11 cellular contexts compared by ENCODE assay signal in the genomic region with DNA sequence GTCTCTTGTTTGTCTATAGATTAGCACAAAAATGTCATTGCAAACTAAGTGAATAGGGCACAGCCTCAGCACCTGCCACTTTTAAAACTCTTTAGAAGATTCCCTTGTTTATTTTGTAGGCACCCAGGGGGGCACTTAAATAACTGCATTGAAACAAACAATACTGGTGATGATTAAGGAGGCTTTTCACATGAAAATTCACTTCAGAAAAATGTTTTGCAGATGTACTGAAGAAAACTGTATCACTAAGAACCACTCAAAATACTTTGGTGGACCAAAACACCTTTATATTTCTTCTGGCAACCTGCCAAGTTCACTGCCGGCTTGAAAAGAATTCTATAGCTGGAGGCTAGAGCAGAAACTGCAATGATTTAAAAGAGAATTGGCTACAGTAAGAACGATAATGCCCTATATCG.
A peak's percentile ranks its signal among the peaks of the same experiment; 100 is the strongest.
DNase-seq lines count a peak whose midpoint lies in the region; TF ChIP-seq lines count a peak whose summit lies in the region.
"Had no signal": no experiment of that assay in that cellular context is flagged by ENCODE, and none has a peak within 500 bp of the region (broad histone marks: within the 10 kb centered on the region; RNA-seq: fewer than 3 reads in every experiment).

No MANE protein-coding gene starts in this region.

- no peaks in the 10 kb centered on the region for H3K36me3 ChIP-seq in HEK293 (ENCODE audit: control insufficient read depth in 2 of 2, insufficient read depth in 1 of 2, low read length in 2 of 2)
- no peaks in the 10 kb centered on the region for H3K36me3 ChIP-seq in NT2/D1 (ENCODE audit: insufficient read depth, insufficient read length, low read length)
- no peaks in the 10 kb centered on the region for H3K36me3 ChIP-seq in neural progenitor cell
- H3K36me3 ChIP-seq: tibial artery had no signal

- no peak overlapping the region for H3K27ac Mint-ChIP-seq in neural progenitor cell
- H3K27ac Mint-ChIP-seq: nephron progenitor cell had no signal

- H3K4me2 ChIP-seq in neural progenitor cell, result peak overlapping the region; percentile 28

- POLR2A ChIA-PET in HEK293 (lab: Yijun Ruan, JAX), result no interaction called here
- POLR2A ChIA-PET in RWPE1 (lab: Yijun Ruan, JAX; ENCODE audit: low non-redundant PET), result no interaction called here

- no peak overlapping the region for H3K4me3 ChIP-seq in HEK293 (ENCODE audit: low read depth, low read length)
- H3K4me3 ChIP-seq in NT2/D1 (ENCODE audit: insufficient read length, low read depth), result no peak overlapping the region
- no peak overlapping the region for H3K4me3 ChIP-seq in neural progenitor cell
- H3K4me3 ChIP-seq: tibial artery had no signal

- CTCF ChIA-PET in HEK293 (lab: Yijun Ruan, JAX) (interaction anchor here (0.6 kb wide), 1 partner anchor 190 kb away, joined by 3 read pairs; no protein-coding TSS in a partner anchor), RWPE1 (lab: Yijun Ruan, JAX) (no interaction called here)

- DNase-seq in NCI-H146 (lab: John Stamatoyannopoulos, UW) (peak; percentile 96), NT2/D1 (ENCODE audit: low read depth, low spot score) (peak; percentile 66), neural progenitor cell (ENCODE audit: low spot score) (peak; percentile 21), COLO829 (ENCODE audit: low spot score) (no peak), RWPE1 (ENCODE audit: low spot score) (no peak)
- no peak for DNase-seq in stimulated activated naive CD4-positive, alpha-beta T cell (lab: John Stamatoyannopoulos, UW)
- DNase-seq: activated gamma-delta T cell treated with Interleukin-2 at 50 U/mL for 16 hours, dorsolateral prefrontal cortex, nephron progenitor cell, tibial artery had no signal

- no peak overlapping the region for H3K27ac ChIP-seq in HEK293 (ENCODE audit: extremely low read depth, low read depth, low read length)
- no peak overlapping the region for H3K27ac ChIP-seq in neural progenitor cell
- H3K27ac ChIP-seq in RWPE1, result no peak overlapping the region
- H3K27ac ChIP-seq: dorsolateral prefrontal cortex, tibial artery had no signal

- H3K27me3 Mint-ChIP-seq in neural progenitor cell (ENCODE audit: insufficient read depth, low read depth), result no peaks in the 10 kb centered on the region

- no peaks in the 10 kb centered on the region for H4K20me1 ChIP-seq in neural progenitor cell (ENCODE audit: low read depth)

- TF ChIP-seq CTCF in HEK293 (tag by site-specific recombination; IDR thresholded peaks at IDR 0.05) (no peak), neural progenitor cell (IDR thresholded peaks at IDR 0.05) (no peak), RWPE1 (conservative IDR thresholded peaks at IDR 0.05; ENCODE audit: low read depth) (no peak)

- H3K4me1 Mint-ChIP-seq in neural progenitor cell, result peaks cover 11% of the 10 kb centered on the region

- H3K79me2 ChIP-seq in neural progenitor cell (ENCODE audit: low read depth), result no peaks in the 10 kb centered on the region

- H3K36me3 Mint-ChIP-seq in neural progenitor cell, result no peaks in the 10 kb centered on the region

- H3K4me3 Mint-ChIP-seq in neural progenitor cell, result no peak overlapping the region
- H3K4me3 Mint-ChIP-seq: nephron progenitor cell had no signal

- H3K9ac ChIP-seq in NT2/D1 (ENCODE audit: insufficient read length, low read depth) (no peak overlapping the region), neural progenitor cell (no peak overlapping the region)

- no peak overlapping the region for H2AFZ ChIP-seq in neural progenitor cell (replicated peaks)

- no peaks in the 10 kb centered on the region for H3K27me3 ChIP-seq in NT2/D1 (ENCODE audit: insufficient read depth, insufficient read length)
- no peaks in the 10 kb centered on the region for H3K27me3 ChIP-seq in neural progenitor cell
- H3K27me3 ChIP-seq: tibial artery had no signal

- H3K9me3 ChIP-seq in HEK293 (ENCODE audit: control insufficient read depth, insufficient read depth, low read depth, low read length), result no peaks in the 10 kb centered on the region
- no peaks in the 10 kb centered on the region for H3K9me3 ChIP-seq in NT2/D1 (ENCODE audit: insufficient read depth, low read length)
- no peaks in the 10 kb centered on the region for H3K9me3 ChIP-seq in neural progenitor cell (ENCODE audit: low read depth)
- H3K9me3 ChIP-seq: tibial artery had no signal

- H3K4me1 ChIP-seq in HEK293 (ENCODE audit: control insufficient read depth, insufficient read depth, low read length) (peaks cover 9% of the 10 kb centered on the region; the same call in 1 of the 2 replicates), NT2/D1 (ENCODE audit: insufficient read depth, insufficient read length) (no peaks in the 10 kb centered on the region), neural progenitor cell (peaks cover 24% of the 10 kb centered on the region)
- H3K4me1 ChIP-seq: tibial artery had no signal

- peaks cover 9% of the 10 kb centered on the region for H3F3A ChIP-seq in neural progenitor cell (ENCODE audit: low read depth)

- no peaks in the 10 kb centered on the region for H3K9me3 Mint-ChIP-seq in neural progenitor cell
- H3K9me3 Mint-ChIP-seq: nephron progenitor cell had no signal

TF ChIP-seq in HEK293, 187 proteins besides CTCF, POLR2A, EP300 and RAD21:
- TF ChIP-seq ZFP3 (tag by site-specific recombination; IDR thresholded peaks at IDR 0.05; ENCODE audit: low read depth) (no peak), ZNF692 (tag by site-specific recombination; IDR thresholded peaks at IDR 0.05) (0 out of 2 replicates have a peak, but pooled peaks have one; percentile 38), ZBTB44 (tag by site-specific recombination; IDR thresholded peaks at IDR 0.05) (peak; percentile 74), ZNF549 (tag by site-specific recombination; IDR thresholded peaks at IDR 0.05) (peak; percentile 70), ZNF626 (tag by site-specific recombination; IDR thresholded peaks at IDR 0.05) (peak; percentile 69; the same call in 1 of the 2 replicates), ZNF561 (tag by site-specific recombination; IDR thresholded peaks at IDR 0.05; ENCODE audit: borderline replicate concordance) (0 out of 2 replicates have a peak, but pooled peaks have one; percentile 68), KLF10 (tag by site-specific recombination; IDR thresholded peaks at IDR 0.05) (0 out of 2 replicates have a peak, but pooled peaks have one; percentile 29), ZNF544 (tag by site-specific recombination; IDR thresholded peaks at IDR 0.05) (peak; percentile 84), ZNF654 (tag by site-specific recombination; IDR thresholded peaks at IDR 0.05; ENCODE audit: low read depth) (no peak), ZNF394 (tag by site-specific recombination; IDR thresholded peaks at IDR 0.05; ENCODE audit: borderline replicate concordance) (no peak), ZNF670 (tag by site-specific recombination; IDR thresholded peaks at IDR 0.05; ENCODE audit: low read depth) (no peak), ZNF350 (tag by site-specific recombination; IDR thresholded peaks at IDR 0.05) (peak; percentile 86), ZNF660 (tag by site-specific recombination; IDR thresholded peaks at IDR 0.05) (peak; percentile 57; the same call in 1 of the 2 replicates), ZNF140 (tag by site-specific recombination; IDR thresholded peaks at IDR 0.05) (no peak)

Comparison
In these comparisons a context has a peak if more than half of its experiments do, and no peak if none do; other contexts are left out.
1. DNase-seq: peak in NCI-H146 (single experiment), NT2/D1 (single experiment) and neural progenitor cell (single experiment); none in stimulated activated naive CD4-positive, alpha-beta T cell (0 of 6), COLO829 (single experiment) and RWPE1 (single experiment).